Comparison of ENCODE assay signal across 25 cellular contexts in genomic region chr2:81334046-81334445, GRCh38.
"Had no signal": no experiment of that assay in that cellular context is flagged by ENCODE, and none has a peak within 500 bp of the region (broad histone marks: within the 10 kb centered on the region; RNA-seq: fewer than 3 reads in every experiment).

No MANE protein-coding gene starts in this region.

- H2AFZ ChIP-seq: hepatocyte had no signal

- H3K9me3 ChIP-seq: colonic mucosa, esophagus muscularis mucosa, esophagus squamous epithelium, gastrocnemius medialis, gastroesophageal sphincter had no signal

- H3K27me3 ChIP-seq: colonic mucosa, dorsolateral prefrontal cortex, esophagus muscularis mucosa, esophagus squamous epithelium, foreskin keratinocyte, gastrocnemius medialis, gastroesophageal sphincter, heart left ventricle, heart right ventricle, hepatocyte had no signal

- H3K36me3 ChIP-seq: colonic mucosa, esophagus muscularis mucosa, esophagus squamous epithelium, gastrocnemius medialis, gastroesophageal sphincter, heart left ventricle, heart right ventricle had no signal

- H3K4me1 ChIP-seq: colonic mucosa, esophagus muscularis mucosa, esophagus squamous epithelium, foreskin keratinocyte, gastrocnemius medialis, gastroesophageal sphincter, heart left ventricle, heart right ventricle had no signal

- H3K79me2 ChIP-seq: hepatocyte had no signal

- DNase-seq: colonic mucosa; cortex of kidney; dermis blood vessel endothelial cell; dorsolateral prefrontal cortex; effector CD4-positive, alpha-beta T cell; effector CD8-positive, alpha-beta T cell; effector memory CD4-positive, alpha-beta T cell; effector memory CD8-positive, alpha-beta T cell; endodermal cell; erythroblast; esophagus squamous epithelium; foreskin fibroblast; foreskin keratinocyte; foreskin melanocyte; gastrocnemius medialis; glutamatergic neuron; head of caudate nucleus; heart left ventricle; heart right ventricle had no signal

- H3K4me3 ChIP-seq: colonic mucosa, coronary artery, dorsolateral prefrontal cortex, esophagus muscularis mucosa, esophagus squamous epithelium, gastrocnemius medialis, gastroesophageal sphincter, heart left ventricle, heart right ventricle, hepatocyte had no signal

- H3K4me2 ChIP-seq: hepatocyte had no signal

- ATAC-seq: effector memory CD8-positive, alpha-beta T cell; esophagus mucosa; foreskin keratinocyte; gastrocnemius medialis; gastroesophageal sphincter; heart left ventricle; heart right ventricle had no signal

- H3K27ac ChIP-seq: colonic mucosa, coronary artery, dorsolateral prefrontal cortex, epithelial cell of prostate, esophagus muscularis mucosa, esophagus squamous epithelium, foreskin keratinocyte, gastrocnemius medialis, gastroesophageal sphincter, heart left ventricle, heart right ventricle, hepatocyte had no signal
